ENCODE assay signal across 9 cellular contexts in the genomic region with DNA sequence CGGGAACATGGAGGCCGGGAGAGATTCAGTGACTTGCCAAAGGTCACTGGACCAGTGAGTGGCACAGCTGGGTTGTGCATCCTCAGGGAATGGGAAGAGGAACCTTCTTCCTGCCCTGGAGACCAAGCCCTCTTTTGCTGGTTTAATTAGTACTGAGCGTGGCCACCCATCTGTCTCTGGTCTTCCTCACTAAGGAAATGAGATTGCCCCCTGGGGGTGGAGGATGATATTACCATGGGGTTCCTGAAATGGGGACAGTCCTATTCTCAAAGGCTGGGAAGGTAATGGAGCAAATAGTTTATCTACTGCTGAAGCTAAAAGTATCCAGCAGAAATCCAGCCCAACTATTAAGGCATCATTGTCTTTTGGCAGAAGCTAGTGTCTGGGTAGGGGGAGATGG.
DNase-seq lines count a peak whose midpoint lies in the region; ATAC-seq and TF ChIP-seq lines count a peak whose summit lies in the region.
"Had no signal": no experiment of that assay in that cellular context is flagged by ENCODE, and none has a peak within 500 bp of the region (broad histone marks: within the 10 kb centered on the region; RNA-seq: fewer than 3 reads in every experiment).

No MANE protein-coding gene starts in this region.

- WGBS in hepatocyte (ENCODE audit: low lambda C conversion rate, missing lambda C conversion rate): 90% methylated on average over 3 of the region's 3 CpGs
- 78 to 79% methylated on average over 3 of the region's 3 CpGs for WGBS in upper lobe of left lung, 2 donors
- 75 to 79% (median 78%) methylated on average over 3 of the region's 3 CpGs for WGBS in psoas muscle, 3 donors

- H3K4me1 ChIP-seq in left ventricle myocardium inferior: no peaks in the 10 kb centered on the region
- no peaks in the 10 kb centered on the region for H3K4me1 ChIP-seq in right atrium auricular region
- no peaks in the 10 kb centered on the region for H3K4me1 ChIP-seq in PC-9 (replicated peaks; ENCODE audit: insufficient read depth)
- no peaks in the 10 kb centered on the region for H3K4me1 ChIP-seq in hepatocyte (ENCODE audit: insufficient read depth)
- no peaks in the 10 kb centered on the region for H3K4me1 ChIP-seq in upper lobe of right lung
- no peaks in the 10 kb centered on the region for H3K4me1 ChIP-seq in upper lobe of left lung
- H3K4me1 ChIP-seq in psoas muscle: no peaks in the 10 kb centered on the region
- H3K4me1 ChIP-seq: pancreas had no signal

- H3K27ac ChIP-seq in left ventricle myocardium inferior (replicated peaks): no peak overlapping the region
- no peak overlapping the region for H3K27ac ChIP-seq in right atrium auricular region
- no peak overlapping the region for H3K27ac ChIP-seq in PC-9
- H3K27ac ChIP-seq in hepatocyte: no peak overlapping the region
- H3K27ac ChIP-seq in upper lobe of right lung: no peak overlapping the region
- no peak overlapping the region for H3K27ac ChIP-seq in upper lobe of left lung
- H3K27ac ChIP-seq in psoas muscle: no peak overlapping the region
- H3K27ac ChIP-seq: pancreas had no signal

- no peak for TF ChIP-seq POLR2A in upper lobe of left lung (IDR thresholded peaks at IDR 0.05)

- ATAC-seq in upper lobe of right lung: peak; percentile 60
- no peak for ATAC-seq in upper lobe of left lung (ENCODE audit: low FRiP score in 2 of 2)
- ATAC-seq in psoas muscle: no peak
- ATAC-seq: pancreas had no signal

- peak; percentile 39 for TF ChIP-seq CTCF in left ventricle myocardium inferior (IDR thresholded peaks at IDR 0.05; ENCODE audit: borderline replicate concordance)
- TF ChIP-seq CTCF in right atrium auricular region (IDR thresholded peaks at IDR 0.05): peak in 1 of 2 donors; percentile 46
- peak; percentile 52; the same call in 1 of the 2 replicates for TF ChIP-seq CTCF in PC-9 (conservative IDR thresholded peaks at IDR 0.05)
- peak; percentile 22 for TF ChIP-seq CTCF in hepatocyte (IDR thresholded peaks at IDR 0.05; ENCODE audit: poor library complexity)
- peak; percentile 40 for TF ChIP-seq CTCF in upper lobe of right lung (IDR thresholded peaks at IDR 0.05)
- TF ChIP-seq CTCF in upper lobe of left lung (IDR thresholded peaks at IDR 0.05): peak in 3 of 6 experiments; percentile 20 to 40 (median 32)
- TF ChIP-seq CTCF in psoas muscle (IDR thresholded peaks at IDR 0.05): no peak

- BruUV-seq in PC-9 (replicated peaks; lab: Mats Ljungman, UMichigan): no TSS peak

- POLR2A ChIA-PET in PC-9 (lab: Charles Lee; ENCODE audit: unreplicated experiment): no interaction called here

- TF ChIP-seq EP300 in upper lobe of left lung (IDR thresholded peaks at IDR 0.05): no peak

- H3K4me2 ChIP-seq in PC-9 (no peak overlapping the region), hepatocyte (no peak overlapping the region)

- H4K20me1 ChIP-seq in PC-9 (ENCODE audit: insufficient read depth) (no peaks in the 10 kb centered on the region), hepatocyte (ENCODE audit: insufficient read depth, poor library complexity, severe bottlenecking) (no peaks in the 10 kb centered on the region)

- H3K9me2 ChIP-seq in PC-9 (ENCODE audit: insufficient read depth): no peaks in the 10 kb centered on the region
- no peaks in the 10 kb centered on the region for H3K9me2 ChIP-seq in hepatocyte (replicated peaks; ENCODE audit: insufficient read depth)

- CTCF ChIA-PET in PC-9 (lab: Charles Lee): no interaction called here

- peaks cover 7% of the 10 kb centered on the region for H3K9me3 ChIP-seq in left ventricle myocardium inferior (replicated peaks)
- H3K9me3 ChIP-seq in right atrium auricular region: no peaks in the 10 kb centered on the region
- H3K9me3 ChIP-seq in PC-9 (ENCODE audit: insufficient read depth, low read depth): no peaks in the 10 kb centered on the region
- H3K9me3 ChIP-seq in hepatocyte (ENCODE audit: low read depth): no peaks in the 10 kb centered on the region
- no peaks in the 10 kb centered on the region for H3K9me3 ChIP-seq in upper lobe of right lung
- peaks cover 0 to 5% (median 0%) of the 10 kb centered on the region in 4 donors for H3K9me3 ChIP-seq in upper lobe of left lung
- H3K9me3 ChIP-seq in psoas muscle: peaks cover 7% of the 10 kb centered on the region
- H3K9me3 ChIP-seq: pancreas had no signal

- no peaks in the 10 kb centered on the region for H3K36me3 ChIP-seq in left ventricle myocardium inferior
- no peaks in the 10 kb centered on the region for H3K36me3 ChIP-seq in right atrium auricular region
- H3K36me3 ChIP-seq in PC-9 (ENCODE audit: low read depth): no peaks in the 10 kb centered on the region
- H3K36me3 ChIP-seq in hepatocyte (replicated peaks; ENCODE audit: insufficient read depth, low read depth): no peaks in the 10 kb centered on the region
- H3K36me3 ChIP-seq in upper lobe of right lung: no peaks in the 10 kb centered on the region
- H3K36me3 ChIP-seq in upper lobe of left lung: no peaks in the 10 kb centered on the region
- H3K36me3 ChIP-seq in psoas muscle (ENCODE audit: insufficient read depth in 1 of 2, low read depth in 1 of 2): no peaks in the 10 kb centered on the region
- H3K36me3 ChIP-seq: pancreas had no signal

- H3K27me3 ChIP-seq in left ventricle myocardium inferior (ENCODE audit: low read depth) (peaks cover 59% of the 10 kb centered on the region), right atrium auricular region (no peaks in the 10 kb centered on the region), PC-9 (ENCODE audit: insufficient read depth, low read depth) (peaks cover 34% of the 10 kb centered on the region), hepatocyte (no peaks in the 10 kb centered on the region), upper lobe of right lung (no peaks in the 10 kb centered on the region), upper lobe of left lung (no peaks in the 10 kb centered on the region), psoas muscle (ENCODE audit: insufficient read depth in 3 of 3, low read length in 2 of 3) (peaks cover 0 to 16% (median 3%) of the 10 kb centered on the region in 3 donors)
- H3K27me3 ChIP-seq: pancreas had no signal

- intact Hi-C loops in left ventricle myocardium inferior (cut with micrococcal nuclease): no loop called here
- intact Hi-C loops in PC-9 (cut with micrococcal nuclease; ENCODE audit: unreplicated experiment): no loop called here
- intact Hi-C loops in upper lobe of right lung (cut with DNase I): no loop called here
- intact Hi-C loops in psoas muscle (cut with DNase I): no loop called here

- DNase-seq in left ventricle myocardium inferior (no peak), right atrium auricular region (ENCODE audit: low spot score) (no peak), PC-9 (no peak), hepatocyte (ENCODE audit: low spot score) (peak; percentile 28), upper lobe of right lung (no peak), upper lobe of left lung (no peak), psoas muscle (no peak)
- no peak for DNase-seq in activated CD4-positive, CD25-positive, alpha-beta regulatory T cell treated with anti-CD3 and anti-CD28 coated beads, Interleukin-2, amount 50 U/mL, for 72 hours

- H3K4me3 ChIP-seq in left ventricle myocardium inferior: no peak overlapping the region
- H3K4me3 ChIP-seq in right atrium auricular region: no peak overlapping the region
- H3K4me3 ChIP-seq in PC-9: no peak overlapping the region
- no peak overlapping the region for H3K4me3 ChIP-seq in hepatocyte
- H3K4me3 ChIP-seq in upper lobe of right lung: no peak overlapping the region
- no peak overlapping the region for H3K4me3 ChIP-seq in upper lobe of left lung
- H3K4me3 ChIP-seq in psoas muscle: no peak overlapping the region
- H3K4me3 ChIP-seq: pancreas had no signal

- no peaks in the 10 kb centered on the region for H3K79me2 ChIP-seq in PC-9 (ENCODE audit: low read depth)
- H3K79me2 ChIP-seq in hepatocyte: no peaks in the 10 kb centered on the region

- no peaks in the 10 kb centered on the region for H3F3A ChIP-seq in PC-9 (ENCODE audit: insufficient read depth, low read depth)

- no peak overlapping the region for H2AFZ ChIP-seq in PC-9
- H2AFZ ChIP-seq in hepatocyte: no peak overlapping the region
